In the genomic region with DNA sequence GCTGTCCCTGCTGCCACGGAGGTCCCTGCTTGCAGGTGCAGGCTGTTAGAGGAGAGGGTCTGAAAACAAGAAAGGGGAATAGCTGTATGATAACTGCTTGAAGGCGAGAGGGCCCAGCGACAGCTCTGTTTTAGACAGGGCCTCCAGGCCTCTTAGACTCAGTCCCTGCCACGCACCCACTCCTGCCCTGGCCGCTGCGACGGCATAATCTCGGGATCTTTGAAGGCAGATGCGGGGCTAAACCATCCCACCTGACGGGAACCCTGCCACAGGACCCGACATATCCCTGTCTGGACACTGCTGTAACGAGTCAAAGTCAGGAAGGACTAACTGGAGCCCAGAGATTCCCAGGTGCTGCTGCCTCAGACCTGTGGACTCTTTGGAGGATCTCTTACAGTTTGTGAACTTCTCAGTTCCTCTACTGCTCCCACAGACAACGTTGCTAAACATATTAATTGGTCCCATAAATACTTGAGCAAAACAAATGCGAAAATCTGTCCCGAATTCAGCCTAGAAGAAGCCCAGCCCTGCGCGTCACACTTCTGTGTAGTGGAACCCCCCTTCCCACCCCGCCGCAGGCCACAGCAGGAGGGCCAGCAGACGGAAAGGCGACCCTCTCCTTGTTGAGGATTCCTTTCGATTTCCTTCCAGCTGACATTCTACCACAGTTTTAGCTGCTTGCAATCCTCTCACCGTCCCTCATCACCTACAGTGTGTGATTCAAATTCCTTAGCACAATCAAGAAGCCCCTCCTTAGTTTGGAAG, we compare ENCODE assay signal across 8 cellular contexts. TPM values are rescaled to one million over a fixed set of nuclear protein-coding genes. Genes with fewer than 3 reads are reported as not detected.
DNase-seq lines count a peak whose midpoint lies in the region; ATAC-seq and TF ChIP-seq lines count a peak whose summit lies in the region.

No MANE protein-coding gene starts in this region.

- H3K27ac Mint-ChIP-seq in CD8-positive, alpha-beta memory T cell = peak overlapping the region; percentile 85 to 95 (median 90)

- TF ChIP-seq RAD21 in liver (IDR thresholded peaks at IDR 0.05) = no peak

- no peaks in the 10 kb centered on the region for H3K9me3 Mint-ChIP-seq in CD8-positive, alpha-beta memory T cell

- CTCF ChIA-PET in CD8-positive, alpha-beta memory T cell (lab: Charles Lee) = interaction anchor here (0.7 to 1.3 kb wide), 3 partner anchors 30 to 95 kb away, joined by 3 to 5 read pairs (median 3); no protein-coding TSS in a partner anchor

- TF ChIP-seq CTCF in cardiac fibroblast (IDR thresholded peaks at IDR 0.05; ENCODE audit: low read depth, low read length) (no peak), liver (IDR thresholded peaks at IDR 0.05; ENCODE audit: low read depth, low read length, missing input control) (no peak), tibial artery (IDR thresholded peaks at IDR 0.05) (no peak)

- H3K36me3 ChIP-seq in CD8-positive, alpha-beta memory T cell (ENCODE audit: insufficient read depth, low read length) = peaks cover 8% of the 10 kb centered on the region
- peaks cover 0 to 5% (median 1%) of the 10 kb centered on the region in 4 donors for H3K36me3 ChIP-seq in liver (ENCODE audit: control insufficient read depth in 4 of 4, insufficient read depth in 3 of 4, low read depth in 1 of 4, low read length in 3 of 4)
- H3K36me3 ChIP-seq in tibial artery = peaks cover 0 to 11% (median 0%) of the 10 kb centered on the region in 3 donors

- intact Hi-C loops in tibial artery (cut with DNase I; ENCODE audit: low total_unique reads) = loop anchor here (5.0 kb wide), 3 partner anchors 37 to 88 kb away; a partner anchor contains a TSS

- no peak for DNase-seq in CD8-positive, alpha-beta memory T cell
- DNase-seq in KBM-7 (peak; percentile 21), cardiac fibroblast (ENCODE audit: low read depth in 2 of 2) (peak in 1 of 2 donors; percentile 22), tibial artery (peak; percentile 35 to 72), OCI-M2 (lab: John Stamatoyannopoulos, UW; ENCODE audit: unreplicated experiment) (no peak)
- DNase-seq in stimulated activated CD4-positive, alpha-beta T cell treated with anti-CD3 and anti-CD28 coated beads, Interleukin-1b, Interleukin-23, amount 100 ng/mL, for 48 hours = no peak

- H3K27me3 ChIP-seq in CD8-positive, alpha-beta memory T cell (ENCODE audit: insufficient read depth, low read length, poor library complexity, severe bottlenecking) = no peaks in the 10 kb centered on the region
- H3K27me3 ChIP-seq in liver (ENCODE audit: control insufficient read depth in 4 of 4, insufficient read depth in 4 of 4, low read length in 3 of 4) (no peaks in the 10 kb centered on the region), tibial artery (no peaks in the 10 kb centered on the region)

- H3K36me3 Mint-ChIP-seq in CD8-positive, alpha-beta memory T cell = peaks cover 0 to 20% (median 2%) of the 10 kb centered on the region in 3 donors

- H3K4me1 ChIP-seq in CD8-positive, alpha-beta memory T cell (ENCODE audit: insufficient read depth, low read length) = peaks cover 44% of the 10 kb centered on the region
- peaks cover 9 to 39% (median 27%) of the 10 kb centered on the region in 4 donors for H3K4me1 ChIP-seq in liver (ENCODE audit: control insufficient read depth in 4 of 4, insufficient read depth in 4 of 4, low read length in 3 of 4)
- H3K4me1 ChIP-seq in tibial artery = peaks cover 0 to 46% (median 38%) of the 10 kb centered on the region in 4 donors

- peak overlapping the region; percentile 86 for H3K27ac ChIP-seq in CD8-positive, alpha-beta memory T cell (ENCODE audit: low read depth, low read length)
- peak overlapping the region; percentile 80 to 89 for H3K27ac ChIP-seq in liver (ENCODE audit: low read depth in 1 of 2, low read length in 2 of 2)
- H3K27ac ChIP-seq in tibial artery = peak overlapping the region; percentile 91 to 96

- WGBS in liver = 27% methylated on average over 23 of the region's 23 CpGs

- POLR2A ChIA-PET in CD8-positive, alpha-beta memory T cell (lab: Charles Lee) = interaction anchor here (0.9 to 1.1 kb wide), 2 partner anchors 20 to 60 kb away, joined by 3 read pairs; no protein-coding TSS in a partner anchor

- H3K4me3 Mint-ChIP-seq in CD8-positive, alpha-beta memory T cell = peak overlapping the region; percentile 89 to 96 (median 92)

- peak overlapping the region; percentile 93 for H3K4me3 ChIP-seq in CD8-positive, alpha-beta memory T cell (ENCODE audit: low read length)
- H3K4me3 ChIP-seq in cardiac fibroblast (replicated peaks in 1 of 2; ENCODE audit: low read depth in 2 of 2, low read length in 2 of 2) = peak overlapping the region; percentile 67 to 100
- H3K4me3 ChIP-seq in liver (ENCODE audit: low read depth in 1 of 3, low read length in 3 of 3) = peak overlapping the region; percentile 81 to 93 (median 83)
- peak overlapping the region; percentile 91 for H3K4me3 ChIP-seq in tibial artery

- H3K27me3 Mint-ChIP-seq in CD8-positive, alpha-beta memory T cell = peaks cover 0 to 3% of the 10 kb centered on the region in 2 donors

- in situ Hi-C loops in KBM-7 (cut with MboI; ENCODE audit: low pct_unique_long_range_greater_than_20kb, low sequenced_read_pairs) = no loop called here

- H3K9ac ChIP-seq in liver (ENCODE audit: low read depth in 1 of 2, low read length in 2 of 2) = peak overlapping the region; percentile 62 to 90

- H3K9me3 ChIP-seq in CD8-positive, alpha-beta memory T cell (ENCODE audit: low read length) = no peaks in the 10 kb centered on the region
- H3K9me3 ChIP-seq in liver (ENCODE audit: control insufficient read depth in 4 of 4, low read length in 3 of 4) (no peaks in the 10 kb centered on the region), tibial artery (no peaks in the 10 kb centered on the region)

- peaks cover 41 to 55% (median 54%) of the 10 kb centered on the region in 3 donors for H3K4me1 Mint-ChIP-seq in CD8-positive, alpha-beta memory T cell

- ATAC-seq in GM21381 (IDR thresholded peaks at IDR 0.05; ENCODE audit: unreplicated experiment) = peak; percentile 2

TF ChIP-seq in liver, 16 proteins besides CTCF, POLR2A, EP300 and RAD21 (continues in another document):
- TF ChIP-seq HNF4A (conservative IDR thresholded peaks at IDR 0.05) = no peak
- no peak for TF ChIP-seq TAF1 (conservative IDR thresholded peaks at IDR 0.05)
- TF ChIP-seq, protein P1, sequence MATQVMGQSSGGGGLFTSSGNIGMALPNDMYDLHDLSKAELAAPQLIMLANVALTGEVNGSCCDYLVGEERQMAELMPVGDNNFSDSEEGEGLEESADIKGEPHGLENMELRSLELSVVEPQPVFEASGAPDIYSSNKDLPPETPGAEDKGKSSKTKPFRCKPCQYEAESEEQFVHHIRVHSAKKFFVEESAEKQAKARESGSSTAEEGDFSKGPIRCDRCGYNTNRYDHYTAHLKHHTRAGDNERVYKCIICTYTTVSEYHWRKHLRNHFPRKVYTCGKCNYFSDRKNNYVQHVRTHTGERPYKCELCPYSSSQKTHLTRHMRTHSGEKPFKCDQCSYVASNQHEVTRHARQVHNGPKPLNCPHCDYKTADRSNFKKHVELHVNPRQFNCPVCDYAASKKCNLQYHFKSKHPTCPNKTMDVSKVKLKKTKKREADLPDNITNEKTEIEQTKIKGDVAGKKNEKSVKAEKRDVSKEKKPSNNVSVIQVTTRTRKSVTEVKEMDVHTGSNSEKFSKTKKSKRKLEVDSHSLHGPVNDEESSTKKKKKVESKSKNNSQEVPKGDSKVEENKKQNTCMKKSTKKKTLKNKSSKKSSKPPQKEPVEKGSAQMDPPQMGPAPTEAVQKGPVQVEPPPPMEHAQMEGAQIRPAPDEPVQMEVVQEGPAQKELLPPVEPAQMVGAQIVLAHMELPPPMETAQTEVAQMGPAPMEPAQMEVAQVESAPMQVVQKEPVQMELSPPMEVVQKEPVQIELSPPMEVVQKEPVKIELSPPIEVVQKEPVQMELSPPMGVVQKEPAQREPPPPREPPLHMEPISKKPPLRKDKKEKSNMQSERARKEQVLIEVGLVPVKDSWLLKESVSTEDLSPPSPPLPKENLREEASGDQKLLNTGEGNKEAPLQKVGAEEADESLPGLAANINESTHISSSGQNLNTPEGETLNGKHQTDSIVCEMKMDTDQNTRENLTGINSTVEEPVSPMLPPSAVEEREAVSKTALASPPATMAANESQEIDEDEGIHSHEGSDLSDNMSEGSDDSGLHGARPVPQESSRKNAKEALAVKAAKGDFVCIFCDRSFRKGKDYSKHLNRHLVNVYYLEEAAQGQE (IDR thresholded peaks at IDR 0.05) = no peak
- TF ChIP-seq NR2F2 (IDR thresholded peaks at IDR 0.05) = no peak
- no peak for TF ChIP-seq FOXA2 (IDR thresholded peaks at IDR 0.05)
- no peak for TF ChIP-seq RXRA (IDR thresholded peaks at IDR 0.05)
- no peak for TF ChIP-seq GABPA (IDR thresholded peaks at IDR 0.05 in 1 of 2, conservative IDR thresholded peaks at IDR 0.05 in 1 of 2)
- no peak for TF ChIP-seq SP1 (IDR thresholded peaks at IDR 0.05)
- no peak for TF ChIP-seq HNF4G (IDR thresholded peaks at IDR 0.05)
- TF ChIP-seq, protein P2, sequence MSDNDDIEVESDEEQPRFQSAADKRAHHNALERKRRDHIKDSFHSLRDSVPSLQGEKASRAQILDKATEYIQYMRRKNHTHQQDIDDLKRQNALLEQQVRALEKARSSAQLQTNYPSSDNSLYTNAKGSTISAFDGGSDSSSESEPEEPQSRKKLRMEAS (IDR thresholded peaks at IDR 0.05) = no peak
- TF ChIP-seq, protein P3, sequence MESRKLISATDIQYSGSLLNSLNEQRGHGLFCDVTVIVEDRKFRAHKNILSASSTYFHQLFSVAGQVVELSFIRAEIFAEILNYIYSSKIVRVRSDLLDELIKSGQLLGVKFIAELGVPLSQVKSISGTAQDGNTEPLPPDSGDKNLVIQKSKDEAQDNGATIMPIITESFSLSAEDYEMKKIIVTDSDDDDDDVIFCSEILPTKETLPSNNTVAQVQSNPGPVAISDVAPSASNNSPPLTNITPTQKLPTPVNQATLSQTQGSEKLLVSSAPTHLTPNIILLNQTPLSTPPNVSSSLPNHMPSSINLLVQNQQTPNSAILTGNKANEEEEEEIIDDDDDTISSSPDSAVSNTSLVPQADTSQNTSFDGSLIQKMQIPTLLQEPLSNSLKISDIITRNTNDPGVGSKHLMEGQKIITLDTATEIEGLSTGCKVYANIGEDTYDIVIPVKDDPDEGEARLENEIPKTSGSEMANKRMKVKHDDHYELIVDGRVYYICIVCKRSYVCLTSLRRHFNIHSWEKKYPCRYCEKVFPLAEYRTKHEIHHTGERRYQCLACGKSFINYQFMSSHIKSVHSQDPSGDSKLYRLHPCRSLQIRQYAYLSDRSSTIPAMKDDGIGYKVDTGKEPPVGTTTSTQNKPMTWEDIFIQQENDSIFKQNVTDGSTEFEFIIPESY (IDR thresholded peaks at IDR 0.05) = no peak
- TF ChIP-seq JUND (IDR thresholded peaks at IDR 0.05) = no peak
- no peak for TF ChIP-seq YY1 (IDR thresholded peaks at IDR 0.05)
- no peak for TF ChIP-seq FOXA1 (IDR thresholded peaks at IDR 0.05)

RNA-seq across cellular contexts. Expression of a gene that starts 1.0 kb away (rescaled TPM):
- 10 to 100 TPM; 26.1 to 29.8 TPM for total RNA-seq in CD8-positive, alpha-beta memory T cell
- 37.4 TPM for polyA plus RNA-seq in CD8-positive, alpha-beta memory T cell
- total RNA-seq in liver = 10 to 100 TPM in 1 of 2 donors, 1 to 10 TPM in 1; 9.3 to 10.2 TPM
- polyA plus RNA-seq in liver = 10 to 100 TPM; 13.0 to 20.8 TPM

RNA-seq across cellular contexts. Expression of a gene that starts 38.3 kb away (rescaled TPM):
- 1 to 10 TPM; 2.7 to 2.8 TPM for total RNA-seq in CD8-positive, alpha-beta memory T cell
- polyA plus RNA-seq in CD8-positive, alpha-beta memory T cell = 3.0 TPM
- 10 to 100 TPM in 1 of 2 donors, 1 to 10 TPM in 1; 2.1 to 24.5 TPM for total RNA-seq in liver
- 1 to 10 TPM; 1.4 to 3.8 TPM for polyA plus RNA-seq in liver

Comparison
In these comparisons a context has a peak if more than half of its experiments do, and no peak if none do; other contexts are left out.
1. DNase-seq: peak in KBM-7 (single experiment) and tibial artery (2 of 2); none in CD8-positive, alpha-beta memory T cell (0 of 5), stimulated activated CD4-positive, alpha-beta T cell treated with anti-CD3 and anti-CD28 coated beads, Interleukin-1b, Interleukin-23, amount 100 ng/mL, for 48 hours (single experiment) and OCI-M2 (single experiment).
2. Peak in every context shown above with its lines, with median percentiles within 50 percentile points of each other: H3K27ac ChIP-seq and H3K4me3 ChIP-seq.